ENCODE assay signal across 11 cellular contexts in genomic region chr2:148565272-148565894, GRCh38.
DNase-seq lines count a peak whose midpoint lies in the region; ATAC-seq and TF ChIP-seq lines count a peak whose summit lies in the region.
"Had no signal": no experiment of that assay in that cellular context is flagged by ENCODE, and none has a peak within 500 bp of the region (broad histone marks: within the 10 kb centered on the region; RNA-seq: fewer than 3 reads in every experiment).

No MANE protein-coding gene starts in this region.

- H3K27me3 ChIP-seq in PC-9 (ENCODE audit: insufficient read depth, low read depth) (no peaks in the 10 kb centered on the region), uterus (no peaks in the 10 kb centered on the region)
- H3K27me3 ChIP-seq: BLaER1 had no signal

- ATAC-seq in Right ventricle myocardium superior (ENCODE audit: poor library complexity) (peak; percentile 64), Right ventricle myocardium inferior (no peak), GM18873 (IDR thresholded peaks at IDR 0.05; ENCODE audit: low FRiP score, unreplicated experiment) (no peak)

- no peaks in the 10 kb centered on the region for H3K9me2 ChIP-seq in PC-9 (ENCODE audit: insufficient read depth)

- H3K4me1 Mint-ChIP-seq in activated T-helper 1 cell treated with anti-CD3 and anti-CD28 coated beads, Interleukin-12 subunit alpha, Interleukin-12 subunit beta, Interleukin-2, Interleukin-4 antibody, amounts not matched to agents 30 ng/mL and 10 ng/mL and 1 ng/mL, durations not matched to agents 14 hours and 24 hours and 36 hours (ENCODE audit: low read depth), result peaks cover 22% of the 10 kb centered on the region

- H3K9me3 ChIP-seq in PC-9 (ENCODE audit: insufficient read depth, low read depth) (no peaks in the 10 kb centered on the region), uterus (no peaks in the 10 kb centered on the region)
- H3K9me3 ChIP-seq: BLaER1 had no signal

- H3K27ac ChIP-seq in PC-9 (no peak overlapping the region), uterus (no peak overlapping the region)
- H3K27ac ChIP-seq: BLaER1 had no signal

- H4K20me1 ChIP-seq in PC-9 (ENCODE audit: insufficient read depth), result no peaks in the 10 kb centered on the region
- H4K20me1 ChIP-seq: BLaER1 had no signal

- no TSS peak for BruUV-seq in PC-9 (replicated peaks; lab: Mats Ljungman, UMichigan)

- no peak for TF ChIP-seq POLR2A in uterus (IDR thresholded peaks at IDR 0.05)

- H3K4me1 ChIP-seq in PC-9 (replicated peaks; ENCODE audit: insufficient read depth) (no peaks in the 10 kb centered on the region), uterus (no peaks in the 10 kb centered on the region)
- H3K4me1 ChIP-seq: BLaER1 had no signal

- POLR2A ChIA-PET in PC-9 (lab: Charles Lee; ENCODE audit: unreplicated experiment), result no interaction called here

- H3K36me3 ChIP-seq in PC-9 (ENCODE audit: low read depth), result no peaks in the 10 kb centered on the region
- no peaks in the 10 kb centered on the region for H3K36me3 ChIP-seq in uterus
- H3K36me3 ChIP-seq: BLaER1 had no signal

- DNase-seq in Right ventricle myocardium superior (no peak), Right ventricle myocardium inferior (ENCODE audit: missing footprints) (no peak), PC-9 (no peak), fibroblast of villous mesenchyme (ENCODE audit: low read depth) (peak; percentile 5), uterus (no peak), superior temporal gyrus (ENCODE audit: extremely low spot score) (no peak)
- no peak for DNase-seq in activated T-helper 1 cell treated with anti-CD3 and anti-CD28 coated beads, Interleukin-12 subunit alpha, Interleukin-12 subunit beta, Interleukin-2, Interleukin-4 antibody, amounts not matched to agents 30 ng/mL and 10 ng/mL and 1 ng/mL, durations not matched to agents 14 hours and 24 hours and 36 hours (ENCODE audit: low spot score)
- DNase-seq: activated CD4-positive, alpha-beta memory T cell treated with anti-CD3 and anti-CD28 coated beads for 36 hours; nucleus accumbens had no signal

- no peak overlapping the region for H3K4me3 Mint-ChIP-seq in activated T-helper 1 cell treated with anti-CD3 and anti-CD28 coated beads, Interleukin-12 subunit alpha, Interleukin-12 subunit beta, Interleukin-2, Interleukin-4 antibody, amounts not matched to agents 30 ng/mL and 10 ng/mL and 1 ng/mL, durations not matched to agents 14 hours and 24 hours and 36 hours
- H3K4me3 Mint-ChIP-seq: activated CD4-positive, alpha-beta memory T cell treated with anti-CD3 and anti-CD28 coated beads for 36 hours had no signal

- no peak overlapping the region for H3K4me2 ChIP-seq in PC-9
- H3K4me2 ChIP-seq: BLaER1 had no signal

- intact Hi-C loops in Right ventricle myocardium superior (cut with DNase I) (loop anchor here (5.0 kb wide), 1 partner anchor 422 kb away; no protein-coding TSS in a partner anchor), Right ventricle myocardium inferior (cut with DNase I) (loop anchor here (5.0 kb wide), 1 partner anchor 427 kb away; no protein-coding TSS in a partner anchor), PC-9 (cut with micrococcal nuclease; ENCODE audit: unreplicated experiment) (loop anchor here (5.0 kb wide), 1 partner anchor 427 kb away; no protein-coding TSS in a partner anchor), uterus (cut with DNase I; ENCODE audit: low total_unique reads) (no loop called here)
- intact Hi-C loops in activated T-helper 1 cell treated with anti-CD3 and anti-CD28 coated beads, Interleukin-12 subunit alpha, Interleukin-12 subunit beta, Interleukin-2, Interleukin-4 antibody, amounts not matched to agents 30 ng/mL and 10 ng/mL and 1 ng/mL, durations not matched to agents 14 hours and 24 hours and 36 hours (cut with micrococcal nuclease), result no loop called here

- H3K79me2 ChIP-seq in PC-9 (ENCODE audit: low read depth), result no peaks in the 10 kb centered on the region

- H3K4me3 ChIP-seq in PC-9, result no peak overlapping the region
- H3K4me3 ChIP-seq in fibroblast of villous mesenchyme (ENCODE audit: low read depth, low read length), result no peak overlapping the region
- no peak overlapping the region for H3K4me3 ChIP-seq in uterus
- H3K4me3 ChIP-seq: BLaER1 had no signal

- CTCF ChIA-PET in PC-9 (lab: Charles Lee), result no interaction called here

- H3F3A ChIP-seq in PC-9 (ENCODE audit: insufficient read depth, low read depth), result no peaks in the 10 kb centered on the region

- no peaks in the 10 kb centered on the region for H3K9me3 Mint-ChIP-seq in activated T-helper 1 cell treated with anti-CD3 and anti-CD28 coated beads, Interleukin-12 subunit alpha, Interleukin-12 subunit beta, Interleukin-2, Interleukin-4 antibody, amounts not matched to agents 30 ng/mL and 10 ng/mL and 1 ng/mL, durations not matched to agents 14 hours and 24 hours and 36 hours
- H3K9me3 Mint-ChIP-seq: activated CD4-positive, alpha-beta memory T cell treated with anti-CD3 and anti-CD28 coated beads for 36 hours had no signal

- TF ChIP-seq CTCF in PC-9 (conservative IDR thresholded peaks at IDR 0.05) (0 out of 2 replicates have a peak, but pooled peaks have one; percentile 24), fibroblast of villous mesenchyme (IDR thresholded peaks at IDR 0.05; ENCODE audit: insufficient read depth, low read depth, low read length) (peak; percentile 28), uterus (IDR thresholded peaks at IDR 0.05) (peak in 3 of 4 experiments; percentile 5 to 36 (median 21))

- H2AFZ ChIP-seq in PC-9, result no peak overlapping the region

- H3K27ac Mint-ChIP-seq in activated T-helper 1 cell treated with anti-CD3 and anti-CD28 coated beads, Interleukin-12 subunit alpha, Interleukin-12 subunit beta, Interleukin-2, Interleukin-4 antibody, amounts not matched to agents 30 ng/mL and 10 ng/mL and 1 ng/mL, durations not matched to agents 14 hours and 24 hours and 36 hours, result no peak overlapping the region
- H3K27ac Mint-ChIP-seq: activated CD4-positive, alpha-beta memory T cell treated with anti-CD3 and anti-CD28 coated beads for 36 hours had no signal

- H3K36me3 Mint-ChIP-seq in activated T-helper 1 cell treated with anti-CD3 and anti-CD28 coated beads, Interleukin-12 subunit alpha, Interleukin-12 subunit beta, Interleukin-2, Interleukin-4 antibody, amounts not matched to agents 30 ng/mL and 10 ng/mL and 1 ng/mL, durations not matched to agents 14 hours and 24 hours and 36 hours (ENCODE audit: low read depth), result no peaks in the 10 kb centered on the region
- H3K36me3 Mint-ChIP-seq: activated CD4-positive, alpha-beta memory T cell treated with anti-CD3 and anti-CD28 coated beads for 36 hours had no signal

- peaks cover 5% of the 10 kb centered on the region for H3K27me3 Mint-ChIP-seq in activated T-helper 1 cell treated with anti-CD3 and anti-CD28 coated beads, Interleukin-12 subunit alpha, Interleukin-12 subunit beta, Interleukin-2, Interleukin-4 antibody, amounts not matched to agents 30 ng/mL and 10 ng/mL and 1 ng/mL, durations not matched to agents 14 hours and 24 hours and 36 hours (ENCODE audit: insufficient read depth)
- H3K27me3 Mint-ChIP-seq: activated CD4-positive, alpha-beta memory T cell treated with anti-CD3 and anti-CD28 coated beads for 36 hours had no signal

Comparison
In these comparisons a context has a peak if more than half of its experiments do, and no peak if none do; other contexts are left out.
1. intact Hi-C loops: an anchor here in Right ventricle myocardium superior (5.0 kb wide), Right ventricle myocardium inferior (5.0 kb wide) and PC-9 (5.0 kb wide); none called in uterus and activated T-helper 1 cell treated with anti-CD3 and anti-CD28 coated beads, Interleukin-12 subunit alpha, Interleukin-12 subunit beta, Interleukin-2, Interleukin-4 antibody, amounts not matched to agents 30 ng/mL and 10 ng/mL and 1 ng/mL, durations not matched to agents 14 hours and 24 hours and 36 hours.